ENCODE assay signal across 7 cellular contexts in the genomic region with DNA sequence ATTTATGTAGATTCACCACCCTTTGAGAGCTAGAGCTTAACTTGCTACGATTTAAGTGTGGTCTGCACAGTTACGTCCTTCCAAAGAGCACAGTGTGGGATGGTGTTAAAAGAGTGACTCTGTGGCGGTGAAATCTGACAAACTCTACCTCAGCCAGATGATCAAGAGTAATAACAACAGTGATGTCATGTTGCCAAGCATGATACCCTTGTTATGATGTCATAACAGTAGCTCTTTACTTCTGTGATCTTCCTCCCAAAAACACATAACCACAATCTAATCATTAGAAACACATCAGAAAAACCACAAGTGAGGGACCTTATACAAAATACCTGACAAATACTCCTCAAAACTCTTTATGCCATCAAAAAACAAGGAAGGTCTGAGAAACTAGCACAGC.
"Had no signal": no experiment of that assay in that cellular context is flagged by ENCODE, and none has a peak within 500 bp of the region (broad histone marks: within the 10 kb centered on the region; RNA-seq: fewer than 3 reads in every experiment).

No MANE protein-coding gene starts in this region.

- ATAC-seq: K562 had no signal

- H3K27ac ChIP-seq: HL-60, KMS-11 had no signal

- H3K4me2 ChIP-seq: KMS-11 had no signal

- H3K4me3 ChIP-seq: K562 had no signal

- DNase-seq: IMR-90, KBM-7, KG1 had no signal

- H3K9ac ChIP-seq: KMS-11 had no signal

- FAIRE-seq: HTR-8/SVneo, K562 had no signal
